ENCODE assay signal across 2 cellular contexts in genomic region chr2:240846309-240846708, GRCh38. TPM values are rescaled to one million over a fixed set of nuclear protein-coding genes. Genes with fewer than 3 reads are reported as not detected.
"Had no signal": no experiment of that assay in that cellular context is flagged by ENCODE, and none has a peak within 500 bp of the region (broad histone marks: within the 10 kb centered on the region; RNA-seq: fewer than 3 reads in every experiment).

No MANE protein-coding gene starts in this region.

RNA-seq across cellular contexts. Expression of gene AGXT, which starts 22.3 kb away (rescaled TPM):
- total RNA-seq: G401 had no signal
- polyA plus RNA-seq: GM12878 had no signal

RNA-seq across cellular contexts. Expression of gene MAB21L4, which starts 49.6 kb away (rescaled TPM):
- total RNA-seq: G401, GM12878 had no signal

RNA-seq across cellular contexts. Expression of gene CROCC2, which starts 59.8 kb away (rescaled TPM):
- total RNA-seq: G401, GM12878 had no signal
- polyA plus RNA-seq: GM12878 had no signal
